17 cellular contexts compared by ENCODE assay signal in the genomic region with DNA sequence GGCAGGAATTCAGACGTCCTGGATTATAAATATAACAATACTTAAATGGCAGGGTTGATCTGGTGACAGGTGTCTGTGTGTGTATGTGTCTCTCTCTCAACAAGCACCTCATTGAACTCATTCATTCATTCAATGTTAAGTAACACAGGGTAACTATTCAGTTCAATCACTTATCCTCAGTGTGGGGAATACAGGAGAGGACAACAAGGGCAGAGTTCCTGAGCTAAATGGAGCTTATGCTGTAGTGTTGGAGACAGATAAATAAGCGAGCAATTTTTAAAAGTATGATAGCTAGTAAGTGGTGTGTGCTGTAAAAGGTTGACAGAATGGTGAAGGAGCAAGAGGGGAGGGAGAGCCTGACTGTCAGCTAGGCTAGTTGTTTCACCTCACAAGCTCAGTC.
A peak's percentile ranks its signal among the peaks of the same experiment; 100 is the strongest.
DNase-seq lines count a peak whose midpoint lies in the region; ATAC-seq and TF ChIP-seq lines count a peak whose summit lies in the region.
"Had no signal": no experiment of that assay in that cellular context is flagged by ENCODE, and none has a peak within 500 bp of the region (broad histone marks: within the 10 kb centered on the region; RNA-seq: fewer than 3 reads in every experiment).

No MANE protein-coding gene starts in this region.

- no peaks in the 10 kb centered on the region for H3K9me2 ChIP-seq in PC-3 (replicated peaks; ENCODE audit: low read length)

- no peaks in the 10 kb centered on the region for H4K20me1 ChIP-seq in PC-3 (ENCODE audit: low read length)

- BruUV-seq in PC-3 (replicated peaks; lab: Mats Ljungman, UMichigan) (no TSS peak), Caco-2 (replicated peaks; lab: Mats Ljungman, UMichigan) (no TSS peak)

- H3K27me3 Mint-ChIP-seq in Caco-2 (ENCODE audit: insufficient read depth, unreplicated experiment): peaks cover 23% of the 10 kb centered on the region

- H3K4me1 Mint-ChIP-seq in Caco-2 (ENCODE audit: low read depth, unreplicated experiment): no peaks in the 10 kb centered on the region

- H3K4me1 ChIP-seq in heart left ventricle (peaks cover 0 to 6% (median 0%) of the 10 kb centered on the region in 12 donors), right cardiac atrium (ENCODE audit: control insufficient read depth, insufficient read depth, low read length) (no peaks in the 10 kb centered on the region), PC-3 (ENCODE audit: insufficient read depth, low read length) (peaks cover 27% of the 10 kb centered on the region; the same call in 1 of the 2 replicates), skeletal muscle satellite cell (ENCODE audit: control insufficient read depth, insufficient read depth, low read length) (peaks cover 67% of the 10 kb centered on the region), Caco-2 (no peaks in the 10 kb centered on the region)
- H3K4me1 ChIP-seq: HAP-1 had no signal

- intact Hi-C loops in heart left ventricle (cut with DNase I): no loop called here
- intact Hi-C loops in right cardiac atrium (cut with DNase I): no loop called here
- intact Hi-C loops in PC-3 (cut with micrococcal nuclease): no loop called here
- intact Hi-C loops in Caco-2 (cut with micrococcal nuclease; ENCODE audit: unreplicated experiment): no loop called here

- no peak overlapping the region for H3K27ac ChIP-seq in heart left ventricle
- no peak overlapping the region for H3K27ac ChIP-seq in right cardiac atrium (ENCODE audit: low read length)
- peak overlapping the region; percentile 52 for H3K27ac ChIP-seq in PC-3 (ENCODE audit: low read length)
- H3K27ac ChIP-seq in epithelial cell of prostate: peak overlapping the region; percentile 28
- H3K27ac ChIP-seq: HL-60, PC-9 had no signal

- no peaks in the 10 kb centered on the region for H3K36me3 Mint-ChIP-seq in Caco-2 (ENCODE audit: insufficient read depth, unreplicated experiment)

- POLR2A ChIA-PET in PC-3 (lab: Charles Lee; ENCODE audit: unreplicated experiment) (no interaction called here), Caco-2 (lab: Charles Lee) (no interaction called here)

- H3K9ac ChIP-seq in PC-3 (ENCODE audit: low read length) (no peak overlapping the region), skeletal muscle satellite cell (ENCODE audit: low read depth, low read length) (peak overlapping the region; percentile 80)

- H3K4me3 ChIP-seq in heart left ventricle: no peak overlapping the region
- H3K4me3 ChIP-seq in right cardiac atrium (ENCODE audit: low read length): no peak overlapping the region
- H3K4me3 ChIP-seq in PC-3 (ENCODE audit: low read length): no peak overlapping the region
- H3K4me3 ChIP-seq in skeletal muscle satellite cell (ENCODE audit: low read length): peak overlapping the region; percentile 14
- H3K4me3 ChIP-seq in Caco-2 (ENCODE audit: low read depth, low read length): no peak overlapping the region
- H3K4me3 ChIP-seq: HAP-1, PC-9 had no signal

- H3K9me3 ChIP-seq in heart left ventricle (no peaks in the 10 kb centered on the region), right cardiac atrium (ENCODE audit: control insufficient read depth, low read length) (no peaks in the 10 kb centered on the region), PC-3 (ENCODE audit: low read length) (no peaks in the 10 kb centered on the region), skeletal muscle satellite cell (replicated peaks; ENCODE audit: low read length) (no peaks in the 10 kb centered on the region), Caco-2 (no peaks in the 10 kb centered on the region)
- H3K9me3 ChIP-seq: BE2C, HAP-1 had no signal

- H2AFZ ChIP-seq in PC-3 (ENCODE audit: low read length): no peak overlapping the region
- H2AFZ ChIP-seq: PC-9 had no signal

- no peak for TF ChIP-seq CTCF in heart left ventricle (IDR thresholded peaks at IDR 0.05)
- TF ChIP-seq CTCF in PC-3 (conservative IDR thresholded peaks at IDR 0.05; ENCODE audit: low read depth, low read length): no peak
- TF ChIP-seq CTCF in Caco-2 (IDR thresholded peaks at IDR 0.05; ENCODE audit: insufficient read depth in 1 of 2, low read depth in 1 of 2, low read length in 1 of 2, severe bottlenecking in 1 of 2, unreplicated experiment in 1 of 2): no peak
- no peak for TF ChIP-seq CTCF in omental fat pad (IDR thresholded peaks at IDR 0.05)

- TF ChIP-seq POLR2A in heart left ventricle (IDR thresholded peaks at IDR 0.05): no peak

- H3K4me2 ChIP-seq in PC-3 (ENCODE audit: low read length) (peak overlapping the region; percentile 32), skeletal muscle satellite cell (ENCODE audit: low read length) (peak overlapping the region; percentile 56)
- H3K4me2 ChIP-seq: PC-9 had no signal

- H3K36me3 ChIP-seq in heart left ventricle (no peaks in the 10 kb centered on the region), PC-3 (ENCODE audit: low read depth, low read length) (no peaks in the 10 kb centered on the region), skeletal muscle satellite cell (ENCODE audit: insufficient read depth, low read length) (peaks cover 11% of the 10 kb centered on the region), Caco-2 (ENCODE audit: control insufficient read depth, insufficient read depth, low read length) (no peaks in the 10 kb centered on the region)
- H3K36me3 ChIP-seq: BE2C, HAP-1 had no signal

- no peak overlapping the region for H3K27ac Mint-ChIP-seq in Caco-2 (ENCODE audit: unreplicated experiment)
- H3K27ac Mint-ChIP-seq: CD4-positive, alpha-beta T cell had no signal

- 35 to 47% (median 38%) methylated on average over 2 of the region's 2 CpGs for WGBS in heart left ventricle, 4 donors
- 58% methylated on average over 2 of the region's 2 CpGs for whole genome bisulfite sequencing in right cardiac atrium

- H3K79me2 ChIP-seq in PC-3 (ENCODE audit: low read length): no peaks in the 10 kb centered on the region

- H3K9me3 Mint-ChIP-seq in Caco-2 (ENCODE audit: unreplicated experiment): no peaks in the 10 kb centered on the region
- H3K9me3 Mint-ChIP-seq: CD4-positive, alpha-beta T cell had no signal

- no peak overlapping the region for H3K4me3 Mint-ChIP-seq in Caco-2 (ENCODE audit: unreplicated experiment)
- H3K4me3 Mint-ChIP-seq: CD4-positive, alpha-beta T cell had no signal

- DNase-seq in heart left ventricle (no peak), right cardiac atrium (no peak), PC-3 (no peak), epithelial cell of prostate (ENCODE audit: low read depth, low spot score) (no peak), NCI-H1048 (lab: John Stamatoyannopoulos, UW) (no peak), Caco-2 (no peak), omental fat pad (ENCODE audit: low spot score) (no peak)
- DNase-seq: BE2C; CD4-positive, alpha-beta T cell; DMS79; NCI-H1930; NCI-H510A; NCI-H774 had no signal

- no peaks in the 10 kb centered on the region for H3F3A ChIP-seq in PC-3 (ENCODE audit: low read length, unreplicated experiment)

- CTCF ChIA-PET in PC-3 (lab: Charles Lee) (no interaction called here), Caco-2 (lab: Charles Lee) (interaction anchor here (0.6 kb wide), 1 partner anchor 25 kb away, joined by 7 read pairs; no protein-coding TSS in a partner anchor)

- H3K27me3 ChIP-seq in heart left ventricle (no peaks in the 10 kb centered on the region), right cardiac atrium (ENCODE audit: control insufficient read depth, insufficient read depth) (no peaks in the 10 kb centered on the region), PC-3 (ENCODE audit: low read length) (0 out of 2 replicates have a peak, but pooled peaks cover 4% of the 10 kb centered on the region), skeletal muscle satellite cell (ENCODE audit: control insufficient read depth, insufficient read depth, low read length) (no peaks in the 10 kb centered on the region), Caco-2 (replicated peaks; ENCODE audit: control insufficient read depth, insufficient read depth, low read length) (no peaks in the 10 kb centered on the region; the same call in 1 of the 2 replicates)
- H3K27me3 ChIP-seq: BE2C had no signal

- ATAC-seq in heart left ventricle (peak in 3 of 4 donors; percentile 42 to 65 (median 50)), right cardiac atrium (no peak), PC-3 (no peak), omental fat pad (ENCODE audit: low FRiP score) (no peak)

Comparison
In these comparisons a context has a peak if more than half of its experiments do, and no peak if none do; other contexts are left out.
1. ATAC-seq: peak in heart left ventricle (3 of 4); none in right cardiac atrium (0 of 2), PC-3 (single experiment) and omental fat pad (single experiment).
2. H3K27ac ChIP-seq: peak in PC-3 (single experiment) and epithelial cell of prostate (single experiment); none in heart left ventricle (0 of 12) and right cardiac atrium (single experiment).